1 cellular context compared by ENCODE assay signal in genomic region chr12:114779647-114780046, GRCh38.
TF ChIP-seq lines count a peak whose summit lies in the region.

No MANE protein-coding gene starts in this region.

TF ChIP-seq in GM23338, 12 proteins besides CTCF, POLR2A, EP300 and RAD21 (continued from another document):
- no peak for TF ChIP-seq ZNF462 (CRISPR knock-in tag; IDR thresholded peaks at IDR 0.05)
- TF ChIP-seq ETS1 (IDR thresholded peaks at IDR 0.05) = no peak
- TF ChIP-seq EZH2 (IDR thresholded peaks at IDR 0.05; ENCODE audit: low read depth, unreplicated experiment) = no peak
- no peak for TF ChIP-seq ZNF114 (CRISPR knock-in tag; IDR thresholded peaks at IDR 0.05)
- no peak for TF ChIP-seq EZH2phosphoT487 (IDR thresholded peaks at IDR 0.05; ENCODE audit: unreplicated experiment)
- no peak for TF ChIP-seq ZNF331 (CRISPR knock-in tag; IDR thresholded peaks at IDR 0.05; ENCODE audit: low read depth)
- no peak for TF ChIP-seq CREB1 (CRISPR knock-in tag; IDR thresholded peaks at IDR 0.05; ENCODE audit: low read depth)
- no peak for TF ChIP-seq STAT1 (IDR thresholded peaks at IDR 0.05; ENCODE audit: unreplicated experiment)
